In the genomic region with DNA sequence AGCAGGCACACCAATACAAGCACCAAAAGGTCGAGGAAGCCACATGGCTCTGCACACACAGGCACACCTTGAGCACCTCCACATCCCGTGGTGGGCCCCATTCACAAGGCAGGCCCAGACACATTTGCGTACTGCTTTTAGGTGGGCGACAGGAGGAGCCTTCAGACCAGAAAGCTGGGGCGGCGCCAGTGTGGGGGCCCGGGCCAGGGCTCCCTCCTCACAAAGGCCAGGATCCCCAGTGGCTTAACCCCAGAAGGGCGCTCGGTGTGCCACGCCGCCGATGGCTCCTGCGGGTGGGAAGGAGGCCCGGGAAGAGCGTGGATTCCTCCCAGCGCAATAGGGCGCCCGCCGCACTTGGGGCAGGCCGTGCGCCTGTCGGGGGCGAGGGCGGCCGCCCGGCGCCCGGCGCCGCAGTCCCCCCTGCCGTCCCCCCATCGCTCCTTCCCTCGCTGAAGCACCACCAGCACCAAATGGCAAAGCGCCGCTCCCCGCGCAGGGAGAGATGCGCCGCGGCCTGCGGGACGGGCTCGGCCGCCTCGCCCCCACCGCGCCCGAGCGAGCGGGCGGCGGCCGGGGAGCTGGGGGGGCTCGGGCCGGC, we compare ENCODE assay signal across 9 cellular contexts. TPM values are rescaled to one million over a fixed set of nuclear protein-coding genes. Genes with fewer than 3 reads are reported as not detected.
A peak's percentile ranks its signal among the peaks of the same experiment; 100 is the strongest.
DNase-seq lines count a peak whose midpoint lies in the region; ATAC-seq, FAIRE-seq and TF ChIP-seq lines count a peak whose summit lies in the region.
"Had no signal": no experiment of that assay in that cellular context is flagged by ENCODE, and none has a peak within 500 bp of the region (broad histone marks: within the 10 kb centered on the region; RNA-seq: fewer than 3 reads in every experiment).

No MANE protein-coding gene starts in this region.

- ATAC-seq in HG02678 (IDR thresholded peaks at IDR 0.05; ENCODE audit: unreplicated experiment), result no peak
- ATAC-seq in HG02571 (IDR thresholded peaks at IDR 0.05; ENCODE audit: unreplicated experiment), result no peak

- peak overlapping the region; percentile 43; the same call in 1 of the 2 replicates for H3K27ac ChIP-seq in SJSA1
- H3K27ac ChIP-seq in endothelial cell of umbilical vein (ENCODE audit: insufficient read depth, low read depth, low read length), result no peak overlapping the region

- no peak for TF ChIP-seq POLR2A in endothelial cell of umbilical vein (IDR thresholded peaks at IDR 0.05; ENCODE audit: low read depth, low read length)

- no peaks in the 10 kb centered on the region; the same call in 1 of the 2 replicates for H3K9me3 ChIP-seq in SJSA1 (replicated peaks)
- H3K9me3 ChIP-seq in endothelial cell of umbilical vein (replicated peaks; ENCODE audit: control insufficient read depth, insufficient read depth, low read length), result no peaks in the 10 kb centered on the region

- H3K4me3 ChIP-seq in SJSA1 (peak overlapping the region; percentile 53), endothelial cell of umbilical vein (replicated peaks in 1 of 3; ENCODE audit: insufficient read depth in 1 of 3, low read depth in 1 of 3, low read length in 3 of 3) (peak overlapping the region in 1 of 3 experiments; percentile 44)

- H3K27me3 ChIP-seq in SJSA1 (replicated peaks) (no peaks in the 10 kb centered on the region), endothelial cell of umbilical vein (ENCODE audit: control insufficient read depth in 2 of 2, insufficient read depth in 2 of 2, low read length in 2 of 2) (no peaks in the 10 kb centered on the region)

- no peak overlapping the region for H3K4me2 ChIP-seq in endothelial cell of umbilical vein (ENCODE audit: insufficient read depth, low read length)

- H3K4me1 ChIP-seq in SJSA1 (replicated peaks) (peaks cover 50% of the 10 kb centered on the region), endothelial cell of umbilical vein (ENCODE audit: control insufficient read depth, extremely low read depth, insufficient read depth, low read length) (peaks cover 10% of the 10 kb centered on the region)

- H3K36me3 ChIP-seq in SJSA1 (0 out of 2 replicates have a peak, but pooled peaks cover 4% of the 10 kb centered on the region), endothelial cell of umbilical vein (ENCODE audit: control insufficient read depth in 2 of 2, extremely low read depth in 1 of 2, insufficient read depth in 2 of 2, low read length in 2 of 2) (no peaks in the 10 kb centered on the region)

- H3K79me2 ChIP-seq in endothelial cell of umbilical vein (ENCODE audit: control insufficient read depth, insufficient read depth, low read length), result no peaks in the 10 kb centered on the region

- dilution Hi-C loops in endothelial cell of umbilical vein (cut with MboI; ENCODE audit: extremely low pct_ligation_motif_present, low sequenced_read_pairs), result no loop called here

- POLR2A ChIA-PET in endothelial cell of umbilical vein (lab: Charles Lee), result no interaction called here

- peak; percentile 53 for DNase-seq in NCI-H510A treated with DMSO at 0.1 percent for 48 hours (lab: John Stamatoyannopoulos, UW)
- no peak for DNase-seq in NCI-H510A (lab: John Stamatoyannopoulos, UW)
- peak; percentile 54 to 66 for DNase-seq in SJSA1 (ENCODE audit: low read depth in 1 of 2, low spot score in 2 of 2)
- peak; percentile 24 for DNase-seq in endothelial cell of umbilical vein (ENCODE audit: low read depth, low spot score)
- DNase-seq in myocyte (ENCODE audit: low read depth), result peak; percentile 87
- DNase-seq in activated CD4-positive, CD25-positive, alpha-beta regulatory T cell treated with anti-CD3 and anti-CD28 coated beads, Interleukin-2, amount 50 U/mL, for 72 hours, result no peak

- BruUV-seq in endothelial cell of umbilical vein (replicated peaks; lab: Mats Ljungman, UMichigan), result no TSS peak

- H3K9ac ChIP-seq in endothelial cell of umbilical vein (replicated peaks; ENCODE audit: extremely low read depth, insufficient read depth, low read length), result no peak overlapping the region

- H2AFZ ChIP-seq in endothelial cell of umbilical vein (ENCODE audit: low read depth, low read length), result peak overlapping the region; percentile 32

- CTCF ChIA-PET in endothelial cell of umbilical vein (lab: Charles Lee), result interaction anchor here (0.6 to 2.6 kb wide), 3 partner anchors 8 to 53 kb away, joined by 3 to 14 read pairs (median 3); no protein-coding TSS in a partner anchor

- FAIRE-seq in endothelial cell of umbilical vein (lab: Jason Lieb, UNC), result no peak

- no peaks in the 10 kb centered on the region for H3K9me1 ChIP-seq in endothelial cell of umbilical vein (replicated peaks; ENCODE audit: control insufficient read depth, extremely low read depth, insufficient read depth, low read length)

- no peaks in the 10 kb centered on the region for H4K20me1 ChIP-seq in endothelial cell of umbilical vein (replicated peaks; ENCODE audit: control insufficient read depth, extremely low read depth, insufficient read depth, low read length)

- TF ChIP-seq CTCF in endothelial cell of umbilical vein (IDR thresholded peaks at IDR 0.05; ENCODE audit: extremely low read depth in 1 of 2, insufficient read depth in 1 of 2, low read depth in 1 of 2, low read length in 2 of 2), result no peak

- intact Hi-C loops in endothelial cell of umbilical vein (cut with micrococcal nuclease), result no loop called here

TF ChIP-seq in endothelial cell of umbilical vein, 7 proteins besides CTCF, POLR2A, EP300 and RAD21:
- no peak for TF ChIP-seq MYC (IDR thresholded peaks at IDR 0.05; ENCODE audit: low read depth, low read length)
- TF ChIP-seq GATA2 (IDR thresholded peaks at IDR 0.05; ENCODE audit: insufficient read depth, insufficient read length, low read depth, low read length), result no peak
- TF ChIP-seq, protein P1, sequence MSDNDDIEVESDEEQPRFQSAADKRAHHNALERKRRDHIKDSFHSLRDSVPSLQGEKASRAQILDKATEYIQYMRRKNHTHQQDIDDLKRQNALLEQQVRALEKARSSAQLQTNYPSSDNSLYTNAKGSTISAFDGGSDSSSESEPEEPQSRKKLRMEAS (IDR thresholded peaks at IDR 0.05; ENCODE audit: insufficient read depth, insufficient read length), result no peak
- no peak for TF ChIP-seq JUN (IDR thresholded peaks at IDR 0.05; ENCODE audit: borderline replicate concordance, insufficient read depth, insufficient read length, low read depth)
- no peak for TF ChIP-seq EZH2 (IDR thresholded peaks at IDR 0.05; ENCODE audit: borderline replicate concordance, low read depth, low read length, severe bottlenecking)
- TF ChIP-seq FOS (IDR thresholded peaks at IDR 0.05; ENCODE audit: borderline replicate concordance, insufficient read depth, low read length), result no peak
- no peak for TF ChIP-seq POLR2AphosphoS5 (IDR thresholded peaks at IDR 0.05; ENCODE audit: insufficient read depth, low read depth, low read length)

RNA-seq across cellular contexts. Expression of a gene that starts 2.9 kb away (rescaled TPM):
- total RNA-seq in SJSA1 (2014; rRNA removed; shearing (Covaris generic)), result 20.9 and 22.6 TPM in 2 replicates
- total RNA-seq in endothelial cell of umbilical vein (5.9 and 6.1 TPM in 2 replicates), myocyte (251 and 274 TPM in 2 replicates)
- 8.5 and 10.5 TPM in 2 replicates for polyA plus RNA-seq in endothelial cell of umbilical vein
- polyA plus RNA-seq in endothelial cell of umbilical vein (2011; cell fraction: cytosol; rRNA removed), result 5.6 and 6.0 TPM in 2 replicates
- 58.4 and 65.9 TPM in 2 replicates for polyA plus RNA-seq in endothelial cell of umbilical vein (2011; cell fraction: nucleus; rRNA removed)
- polyA plus RNA-seq in endothelial cell of umbilical vein (2012), result 10.2 and 13.5 TPM in 2 replicates
- polyA minus RNA-seq in endothelial cell of umbilical vein, result 4.0 and 7.0 TPM in 2 replicates
- polyA minus RNA-seq in endothelial cell of umbilical vein (2011; cell fraction: cytosol; rRNA and poly(A)+ RNA removed), result 2.7 TPM
- 6.4 and 10.1 TPM in 2 replicates for polyA minus RNA-seq in endothelial cell of umbilical vein (2011; cell fraction: nucleus; rRNA and poly(A)+ RNA removed)
- polyA plus RNA-seq in myocyte (2012), result 138 TPM

RNA-seq across cellular contexts. Expression of a gene that starts 19.1 kb away (rescaled TPM):
- total RNA-seq in SJSA1 (2014; rRNA removed; shearing (Covaris generic)), result 50.1 and 68.1 TPM in 2 replicates
- total RNA-seq in endothelial cell of umbilical vein, result 73.0 and 75.0 TPM in 2 replicates
- polyA plus RNA-seq in endothelial cell of umbilical vein, result 72.8 and 95.3 TPM in 2 replicates
- polyA plus RNA-seq in endothelial cell of umbilical vein (2011; cell fraction: cytosol; rRNA removed), result 39.1 and 62.9 TPM in 2 replicates
- polyA plus RNA-seq in endothelial cell of umbilical vein (2011; cell fraction: nucleus; rRNA removed), result 93.3 and 100 TPM in 2 replicates
- 47.8 and 57.1 TPM in 2 replicates for polyA plus RNA-seq in endothelial cell of umbilical vein (2012)
- polyA minus RNA-seq in endothelial cell of umbilical vein, result 55.3 and 65.4 TPM in 2 replicates
- 13.4 TPM for polyA minus RNA-seq in endothelial cell of umbilical vein (2011; cell fraction: cytosol; rRNA and poly(A)+ RNA removed)
- 46.5 and 56.4 TPM in 2 replicates for polyA minus RNA-seq in endothelial cell of umbilical vein (2011; cell fraction: nucleus; rRNA and poly(A)+ RNA removed)
- total RNA-seq in myocyte, result 136 and 142 TPM in 2 replicates
- polyA plus RNA-seq in myocyte (2012), result 96.0 TPM

RNA-seq across cellular contexts. Expression of a gene that starts 24.4 kb away (rescaled TPM):
- 52.0 and 72.6 TPM in 2 replicates for total RNA-seq in SJSA1 (2014; rRNA removed; shearing (Covaris generic))
- total RNA-seq in endothelial cell of umbilical vein (56.7 and 61.6 TPM in 2 replicates), myocyte (102 and 105 TPM in 2 replicates)
- polyA plus RNA-seq in endothelial cell of umbilical vein, result 43.0 and 45.3 TPM in 2 replicates
- polyA plus RNA-seq in endothelial cell of umbilical vein (2011; cell fraction: cytosol; rRNA removed), result 60.2 and 71.2 TPM in 2 replicates
- polyA plus RNA-seq in endothelial cell of umbilical vein (2011; cell fraction: nucleus; rRNA removed), result 44.3 and 57.2 TPM in 2 replicates
- 37.6 and 54.8 TPM in 2 replicates for polyA plus RNA-seq in endothelial cell of umbilical vein (2012)
- polyA minus RNA-seq in endothelial cell of umbilical vein, result 48.4 and 55.1 TPM in 2 replicates
- 27.2 TPM for polyA minus RNA-seq in endothelial cell of umbilical vein (2011; cell fraction: cytosol; rRNA and poly(A)+ RNA removed)
- 12.5 and 19.8 TPM in 2 replicates for polyA minus RNA-seq in endothelial cell of umbilical vein (2011; cell fraction: nucleus; rRNA and poly(A)+ RNA removed)
- 56.1 TPM for polyA plus RNA-seq in myocyte (2012)

RNA-seq across cellular contexts. Expression of a gene that starts 41.1 kb away (rescaled TPM):
- not detected in 2 replicates for total RNA-seq in SJSA1 (2014; rRNA removed; shearing (Covaris generic))
- total RNA-seq in endothelial cell of umbilical vein, result not detected in 2 replicates
- not detected in 2 replicates for polyA plus RNA-seq in endothelial cell of umbilical vein
- polyA plus RNA-seq in endothelial cell of umbilical vein (2011; cell fraction: cytosol; rRNA removed), result not detected in 2 replicates
- not detected in 2 replicates for polyA plus RNA-seq in endothelial cell of umbilical vein (2011; cell fraction: nucleus; rRNA removed)
- not detected in 2 replicates for polyA plus RNA-seq in endothelial cell of umbilical vein (2012)
- 0.81 TPM in 1 of 2 replicates, not detected in the other for polyA minus RNA-seq in endothelial cell of umbilical vein
- not detected for polyA minus RNA-seq in endothelial cell of umbilical vein (2011; cell fraction: cytosol; rRNA and poly(A)+ RNA removed)
- not detected in 2 replicates for polyA minus RNA-seq in endothelial cell of umbilical vein (2011; cell fraction: nucleus; rRNA and poly(A)+ RNA removed)
- not detected in 2 replicates for total RNA-seq in myocyte
- polyA plus RNA-seq in myocyte (2012), result not detected
- polyA plus RNA-seq: adipose tissue had no signal

Comparison
In these comparisons a context has a peak if more than half of its experiments do, and no peak if none do; other contexts are left out.
1. DNase-seq: peak in NCI-H510A treated with DMSO at 0.1 percent for 48 hours (single experiment), SJSA1 (2 of 2), endothelial cell of umbilical vein (single experiment) and myocyte (single experiment); none in NCI-H510A (single experiment) and activated CD4-positive, CD25-positive, alpha-beta regulatory T cell treated with anti-CD3 and anti-CD28 coated beads, Interleukin-2, amount 50 U/mL, for 72 hours (single experiment).
2. RNA of a gene that starts 2.9 kb away (total RNA-seq): 251 to 274 TPM in myocyte; 20.9 to 22.6 TPM in SJSA1 and 5.9 to 6.1 TPM in endothelial cell of umbilical vein; every median in the first group is over 10 times any median in the second.